8 cellular contexts compared by ENCODE assay signal in genomic region chr2:27891063-27891819, GRCh38. TPM values are rescaled to one million over a fixed set of nuclear protein-coding genes. Genes with fewer than 3 reads are reported as not detected.
DNase-seq lines count a peak whose midpoint lies in the region; ATAC-seq, FAIRE-seq and TF ChIP-seq lines count a peak whose summit lies in the region.

No MANE protein-coding gene starts in this region.

- H3K9me2 ChIP-seq in OCI-LY7 (ENCODE audit: insufficient read depth, low read length), result no peaks in the 10 kb centered on the region

- no peaks in the 10 kb centered on the region for H3K9me3 ChIP-seq in OCI-LY7 (ENCODE audit: low read length)

- peaks cover 68% of the 10 kb centered on the region for H3K4me1 Mint-ChIP-seq in activated T-cell treated with anti-CD3 and anti-CD28 coated beads, Interleukin-2, amount 50 U/mL, for 4 hours (ENCODE audit: low read depth)

- peak overlapping the region; percentile 77 for H3K4me2 ChIP-seq in OCI-LY7 (ENCODE audit: low read length)

- H3K27me3 Mint-ChIP-seq in activated T-cell treated with anti-CD3 and anti-CD28 coated beads, Interleukin-2, amount 50 U/mL, for 4 hours (ENCODE audit: low read depth), result peaks cover 1% of the 10 kb centered on the region

- H4K20me1 ChIP-seq in OCI-LY7 (ENCODE audit: insufficient read depth, low read length), result no peaks in the 10 kb centered on the region

- peak; percentile 62 for FAIRE-seq in GM18507 (lab: Jason Lieb, UNC)

- H3K36me3 ChIP-seq in OCI-LY7 (ENCODE audit: insufficient read depth, low read length), result peaks cover under 1% of the 10 kb centered on the region; the same call in 1 of the 2 replicates

- TF ChIP-seq CTCF in 22Rv1 (IDR thresholded peaks at IDR 0.05) (no peak), OCI-LY7 (conservative IDR thresholded peaks at IDR 0.05; ENCODE audit: low read length) (no peak)

- H3K9me3 Mint-ChIP-seq in activated T-cell treated with anti-CD3 and anti-CD28 coated beads, Interleukin-2, amount 50 U/mL, for 4 hours, result no peaks in the 10 kb centered on the region

- POLR2A ChIA-PET in OCI-LY7 (lab: Charles Lee), result no interaction called here

- ATAC-seq in HG03439 (IDR thresholded peaks at IDR 0.05; ENCODE audit: unreplicated experiment), result peak; percentile 26
- ATAC-seq in activated T-cell treated with anti-CD3 and anti-CD28 coated beads, Interleukin-2, amount 50 U/mL, for 4 hours, result peak; percentile 8 to 10
- ATAC-seq in esophagus mucosa, result peak; percentile 62

- H3K27ac ChIP-seq in 22Rv1 (peak overlapping the region; percentile 72), OCI-LY7 (ENCODE audit: low read depth, low read length, poor library complexity, severe bottlenecking) (peak overlapping the region; percentile 74)

- CTCF ChIA-PET in OCI-LY7 (lab: Charles Lee; ENCODE audit: unreplicated experiment), result no interaction called here

- TSS peak; percentile 78 for BruUV-seq in OCI-LY7 (replicated peaks; lab: Mats Ljungman, UMichigan)

- peak overlapping the region; percentile 98 for H3K4me3 Mint-ChIP-seq in activated T-cell treated with anti-CD3 and anti-CD28 coated beads, Interleukin-2, amount 50 U/mL, for 4 hours

- H3K4me3 ChIP-seq in OCI-LY7 (ENCODE audit: low read depth, low read length, poor library complexity, severe bottlenecking), result peak overlapping the region; percentile 89

- peak; percentile 59 for DNase-seq in GM18507 (ENCODE audit: extremely low spot score, insufficient read length, low read depth)
- DNase-seq in OCI-LY7 (ENCODE audit: low spot score), result peak; percentile 71
- peak; percentile 91 for DNase-seq in activated T-cell treated with anti-CD3 and anti-CD28 coated beads, Interleukin-2, amount 50 U/mL, for 4 hours
- DNase-seq in myocyte (ENCODE audit: low read depth), result peak; percentile 61
- DNase-seq in stimulated activated CD8-positive, alpha-beta memory T cell treated with anti-CD3 and anti-CD28 coated beads, Interleukin-7, amount 100 ng/mL, for 48 hours (ENCODE audit: extremely low read depth in 1 of 2, low read depth in 1 of 2), result peak; percentile 62 to 89

- intact Hi-C loops in OCI-LY7 (cut with micrococcal nuclease; ENCODE audit: unreplicated experiment), result loop anchor here (2.0 to 10.0 kb wide), 4 partner anchors 119 to 1856 kb away; partner anchors contain the start of genes FOSL2, MRPL33, PPP1CB and RAB10

- peaks cover 18% of the 10 kb centered on the region for H3K36me3 Mint-ChIP-seq in activated T-cell treated with anti-CD3 and anti-CD28 coated beads, Interleukin-2, amount 50 U/mL, for 4 hours (ENCODE audit: insufficient read depth)

- H3K4me1 ChIP-seq in OCI-LY7 (ENCODE audit: insufficient read depth, low read length, poor library complexity, severe bottlenecking), result peaks cover 36% of the 10 kb centered on the region

- peak overlapping the region; percentile 94 for H2AFZ ChIP-seq in OCI-LY7 (ENCODE audit: low read length)

- H3K79me2 ChIP-seq in OCI-LY7 (ENCODE audit: insufficient read depth, low read depth, low read length), result peaks cover 12% of the 10 kb centered on the region; the same call in 1 of the 2 replicates

RNA-seq across cellular contexts. Expression of gene BABAM2, which starts 0.7 kb away (rescaled TPM):
- 13.4 and 19.7 TPM in 2 replicates for total RNA-seq in OCI-LY7 (2014; rRNA removed; shearing (Covaris generic))
- total RNA-seq in OCI-LY7 (2022) (32.8 and 33.2 TPM in 2 replicates), esophagus mucosa (29.5 TPM), myocyte (34.6 and 46.2 TPM in 2 replicates)
- 10 to 100 TPM; 34.3 to 45.9 (median 35.6) TPM for total RNA-seq in activated T-cell treated with anti-CD3 and anti-CD28 coated beads, Interleukin-2, amount 50 U/mL, for 4 hours
- 41.0 TPM for polyA plus RNA-seq in myocyte (2012)

RNA-seq across cellular contexts. Expression of gene RBKS, which starts 1.1 kb away (rescaled TPM):
- 0.88 and 1.1 TPM in 2 replicates for total RNA-seq in OCI-LY7 (2014; rRNA removed; shearing (Covaris generic))
- total RNA-seq in OCI-LY7 (2022) (1.0 and 1.1 TPM in 2 replicates), esophagus mucosa (4.5 TPM), myocyte (1.5 and 2.0 TPM in 2 replicates)
- total RNA-seq in activated T-cell treated with anti-CD3 and anti-CD28 coated beads, Interleukin-2, amount 50 U/mL, for 4 hours, result 1 to 10 TPM in 2 of 3 donors, under 1 TPM in 1; 0.79 to 1.6 (median 1.2) TPM
- polyA plus RNA-seq in myocyte (2012), result 1.9 TPM

Comparison
In these comparisons a context has a peak if more than half of its experiments do, and no peak if none do; other contexts are left out.
1. Peak in every context shown above with its lines: DNase-seq, ATAC-seq, H3K4me3 ChIP-seq and H3K27ac ChIP-seq.
2. ATAC-seq: peak in every context shown above with its lines; median percentile 62 in esophagus mucosa; 26 in HG03439; 9 in activated T-cell treated with anti-CD3 and anti-CD28 coated beads, Interleukin-2, amount 50 U/mL, for 4 hours.